Comparison of ENCODE assay signal across 9 cellular contexts in genomic region chr12:62256408-62257079, GRCh38. TPM values are rescaled to one million over a fixed set of nuclear protein-coding genes. Genes with fewer than 3 reads are reported as not detected.
DNase-seq lines count a peak whose midpoint lies in the region; ATAC-seq and TF ChIP-seq lines count a peak whose summit lies in the region.
"Had no signal": no experiment of that assay in that cellular context is flagged by ENCODE, and none has a peak within 500 bp of the region (broad histone marks: within the 10 kb centered on the region; RNA-seq: fewer than 3 reads in every experiment).

No MANE protein-coding gene starts in this region.

- H3K4me3 ChIP-seq in HL-60 (replicated peaks; ENCODE audit: insufficient read depth, low read length) (no peak overlapping the region), coronary artery (peak overlapping the region; percentile 37)

- no peaks in the 10 kb centered on the region for H3K9me3 Mint-ChIP-seq in activated CD4-positive, alpha-beta T cell treated with anti-CD3 and anti-CD28 coated beads for 36 hours (ENCODE audit: low read depth)

- POLR2A ChIA-PET in activated CD4-positive, alpha-beta T cell treated with anti-CD3 and anti-CD28 coated beads for 36 hours (lab: Charles Lee) = no interaction called here

- H3K27ac ChIP-seq in HL-60 (replicated peaks) (peak overlapping the region; percentile 41; the same call in 1 of the 2 replicates), coronary artery (peak overlapping the region; percentile 11 to 49)

- no peaks in the 10 kb centered on the region for H3K27me3 ChIP-seq in HL-60 (ENCODE audit: insufficient read depth, poor library complexity, severe bottlenecking)

- H3K27ac Mint-ChIP-seq in activated CD4-positive, alpha-beta T cell treated with anti-CD3 and anti-CD28 coated beads for 36 hours = peak overlapping the region; percentile 47

- CTCF ChIA-PET in activated CD4-positive, alpha-beta T cell treated with anti-CD3 and anti-CD28 coated beads for 36 hours (lab: Charles Lee) = interaction anchor here (0.7 kb wide), 1 partner anchor 104 kb away, joined by 3 read pairs; no protein-coding TSS in a partner anchor

- H3K4me1 Mint-ChIP-seq in activated CD4-positive, alpha-beta T cell treated with anti-CD3 and anti-CD28 coated beads for 36 hours = peaks cover 36% of the 10 kb centered on the region

- peaks cover 4% of the 10 kb centered on the region for H3K36me3 Mint-ChIP-seq in activated CD4-positive, alpha-beta T cell treated with anti-CD3 and anti-CD28 coated beads for 36 hours (ENCODE audit: low read depth)

- H3K4me3 Mint-ChIP-seq in activated CD4-positive, alpha-beta T cell treated with anti-CD3 and anti-CD28 coated beads for 36 hours = peak overlapping the region; percentile 36

- ATAC-seq in activated CD4-positive, alpha-beta T cell treated with anti-CD3 and anti-CD28 coated beads for 36 hours = no peak
- ATAC-seq in HG02970 (IDR thresholded peaks at IDR 0.05; ENCODE audit: low FRiP score, unreplicated experiment) = no peak
- ATAC-seq in HG02759 (IDR thresholded peaks at IDR 0.05; ENCODE audit: unreplicated experiment) = no peak

- intact Hi-C loops in activated CD4-positive, alpha-beta T cell treated with anti-CD3 and anti-CD28 coated beads for 36 hours (cut with DNase I, micrococcal nuclease) = no loop called here

- TF ChIP-seq CTCF in HL-60 (IDR thresholded peaks at IDR 0.05; ENCODE audit: insufficient read depth, low read length) = no peak
- no peak for TF ChIP-seq CTCF in coronary artery (IDR thresholded peaks at IDR 0.05)

- no peaks in the 10 kb centered on the region for H3K27me3 Mint-ChIP-seq in activated CD4-positive, alpha-beta T cell treated with anti-CD3 and anti-CD28 coated beads for 36 hours

- DNase-seq in HL-60 (ENCODE audit: low read depth in 1 of 2, low spot score in 1 of 2) (peak; percentile 13 to 58), coronary artery (ENCODE audit: low spot score) (no peak), NCI-H82 treated with DMSO at 0.1 percent for 48 hours (lab: John Stamatoyannopoulos, UW; ENCODE audit: unreplicated experiment) (no peak), cerebellum (ENCODE audit: low spot score) (no peak)
- peak; percentile 79 for DNase-seq in activated CD4-positive, alpha-beta T cell treated with anti-CD3 and anti-CD28 coated beads for 36 hours
- peak; percentile 77 for DNase-seq in stimulated activated CD4-positive, alpha-beta T cell treated with anti-CD3 and anti-CD28 coated beads, Interleukin-4, amount 100 ng/mL, for 24 hours
- DNase-seq: NK-92 treated with Interleukin-12 subunit alpha and Interleukin-12 subunit beta, amount 100 ng/mL, for 24 hours had no signal

RNA-seq across cellular contexts. Expression of gene USP15, which starts 3.7 kb away (rescaled TPM):
- total RNA-seq in activated CD4-positive, alpha-beta T cell treated with anti-CD3 and anti-CD28 coated beads for 36 hours = 10 to 100 TPM; 87.2 to 98.0 TPM
- 130 TPM for total RNA-seq in cerebellum

Comparison
In these comparisons a context has a peak if more than half of its experiments do, and no peak if none do; other contexts are left out.
1. DNase-seq: peak in HL-60 (2 of 2), activated CD4-positive, alpha-beta T cell treated with anti-CD3 and anti-CD28 coated beads for 36 hours (single experiment) and stimulated activated CD4-positive, alpha-beta T cell treated with anti-CD3 and anti-CD28 coated beads, Interleukin-4, amount 100 ng/mL, for 24 hours (single experiment); none in coronary artery (single experiment), NCI-H82 treated with DMSO at 0.1 percent for 48 hours (single experiment) and cerebellum (single experiment).